Comparison of ENCODE assay signal across 9 cellular contexts in genomic region chr7:100492738-100493475, GRCh38. TPM values are rescaled to one million over a fixed set of nuclear protein-coding genes. Genes with fewer than 3 reads are reported as not detected.
A peak's percentile ranks its signal among the peaks of the same experiment; 100 is the strongest.
DNase-seq lines count a peak whose midpoint lies in the region; ATAC-seq, FAIRE-seq and TF ChIP-seq lines count a peak whose summit lies in the region.
"Had no signal": no experiment of that assay in that cellular context is flagged by ENCODE, and none has a peak within 500 bp of the region (broad histone marks: within the 10 kb centered on the region; RNA-seq: fewer than 3 reads in every experiment).

No MANE protein-coding gene starts in this region.

- POLR2A ChIA-PET in GM12878 (lab: Charles Lee): no interaction called here

- BruUV-seq in GM12878 (replicated peaks; lab: Mats Ljungman, UMichigan): no TSS peak

- H3K9me3 Mint-ChIP-seq in activated naive CD4-positive, alpha-beta T cell treated with anti-CD3 and anti-CD28 coated beads, Interleukin-2, amount 10 ng/mL, durations not matched to agents 7 days and 5 days: no peaks in the 10 kb centered on the region
- H3K9me3 Mint-ChIP-seq in type B pancreatic cell: no peaks in the 10 kb centered on the region

- no peak for ATAC-seq in GM12878
- no peak for ATAC-seq in lower lobe of right lung

- no peak for DNase-seq in activated naive CD4-positive, alpha-beta T cell treated with anti-CD3 and anti-CD28 coated beads, Interleukin-2, amount 10 ng/mL, durations not matched to agents 7 days and 5 days
- no peak for DNase-seq in activated naive CD4-positive, alpha-beta T cell treated with Interleukin-2 at 50 U/mL for 16 hours
- no peak for DNase-seq in GM12878 (ENCODE audit: low read depth, low spot score)
- DNase-seq in lower lobe of right lung: no peak
- no peak for DNase-seq in type B pancreatic cell (ENCODE audit: extremely low spot score, unreplicated experiment)
- no peak for DNase-seq in NCI-H1436 treated with DMSO at 0.1 percent for 48 hours (lab: John Stamatoyannopoulos, UW)
- DNase-seq in ACHN: no peak
- DNase-seq in hippocampal formation (lab: John Stamatoyannopoulos, UW): no peak
- DNase-seq: BE2C had no signal

- H3K27ac Mint-ChIP-seq in activated naive CD4-positive, alpha-beta T cell treated with anti-CD3 and anti-CD28 coated beads, Interleukin-2, amount 10 ng/mL, durations not matched to agents 7 days and 5 days: peak overlapping the region; percentile 16
- peak overlapping the region; percentile 51 for H3K27ac Mint-ChIP-seq in type B pancreatic cell

- CTCF ChIA-PET in activated naive CD4-positive, alpha-beta T cell treated with anti-CD3 and anti-CD28 coated beads, Interleukin-2, amount 10 ng/mL, durations not matched to agents 7 days and 5 days (lab: Charles Lee): interaction anchor here (1.2 to 3.4 kb wide), 7 partner anchors 10 to 72 kb away, joined by 3 to 12 read pairs (median 4); no protein-coding TSS in a partner anchor
- CTCF ChIA-PET in GM12878 (lab: Yijun Ruan, JAX): interaction anchor here (1.0 to 3.2 kb wide), 4 partner anchors 10 to 66 kb away, joined by 3 to 15 read pairs (median 8); partner anchors contain the start of gene NYAP1

- peak overlapping the region; percentile 59; the same call in 1 of the 2 replicates for H2AFZ ChIP-seq in GM12878 (ENCODE audit: control insufficient read depth, low read depth, low read length)

- no peak overlapping the region for H3K27ac ChIP-seq in GM12878 (ENCODE audit: control insufficient read depth, insufficient read depth)
- no peak overlapping the region for H3K27ac ChIP-seq in lower lobe of right lung

- no peaks in the 10 kb centered on the region for H3K9me3 ChIP-seq in GM12878 (replicated peaks; ENCODE audit: control insufficient read depth, insufficient read depth, low read length)
- no peaks in the 10 kb centered on the region for H3K9me3 ChIP-seq in lower lobe of right lung
- H3K9me3 ChIP-seq: BE2C had no signal

- TF ChIP-seq EP300 in GM12878 (IDR thresholded peaks at IDR 0.05; ENCODE audit: borderline replicate concordance in 1 of 2, control insufficient read depth in 1 of 2, low read depth in 2 of 2, low read length in 2 of 2): no peak

- peaks cover 22% of the 10 kb centered on the region for H3K4me1 Mint-ChIP-seq in activated naive CD4-positive, alpha-beta T cell treated with anti-CD3 and anti-CD28 coated beads, Interleukin-2, amount 10 ng/mL, durations not matched to agents 7 days and 5 days
- H3K4me1 Mint-ChIP-seq in type B pancreatic cell (ENCODE audit: unreplicated experiment): peaks cover 11% of the 10 kb centered on the region

- no peaks in the 10 kb centered on the region for H3K36me3 Mint-ChIP-seq in activated naive CD4-positive, alpha-beta T cell treated with anti-CD3 and anti-CD28 coated beads, Interleukin-2, amount 10 ng/mL, durations not matched to agents 7 days and 5 days
- no peaks in the 10 kb centered on the region for H3K36me3 Mint-ChIP-seq in type B pancreatic cell

- TF ChIP-seq CTCF in GM12878 (IDR thresholded peaks at IDR 0.05 in 2 of 3, conservative IDR thresholded peaks at IDR 0.05 in 1 of 3; ENCODE audit: control insufficient read depth in 2 of 3, extremely low read depth in 1 of 3, insufficient read depth in 1 of 3, low read depth in 3 of 3, low read length in 3 of 3): no peak
- no peak for TF ChIP-seq CTCF in lower lobe of right lung (IDR thresholded peaks at IDR 0.05)
- TF ChIP-seq CTCF in type B pancreatic cell (conservative IDR thresholded peaks at IDR 0.05): no peak

- no peaks in the 10 kb centered on the region for H4K20me1 ChIP-seq in GM12878 (ENCODE audit: control insufficient read depth, insufficient read depth)

- H3K4me3 ChIP-seq in GM12878 (peak overlapping the region; percentile 53), lower lobe of right lung (peak overlapping the region; percentile 49)

- H3K9ac ChIP-seq in GM12878 (ENCODE audit: control insufficient read depth, insufficient read depth, low read length): no peak overlapping the region; the same call in 1 of the 2 replicates

- TF ChIP-seq RAD21 in GM12878 (IDR thresholded peaks at IDR 0.05; ENCODE audit: insufficient read depth, low read depth, low read length): no peak

- no peaks in the 10 kb centered on the region for H3K36me3 ChIP-seq in GM12878 (ENCODE audit: control insufficient read depth in 2 of 2, insufficient read depth in 2 of 2, low read length in 1 of 2)
- no peaks in the 10 kb centered on the region for H3K36me3 ChIP-seq in lower lobe of right lung
- H3K36me3 ChIP-seq: BE2C had no signal

- H3K79me2 ChIP-seq in GM12878 (ENCODE audit: control insufficient read depth, insufficient read depth, low read length): no peaks in the 10 kb centered on the region

- H3K27me3 Mint-ChIP-seq in activated naive CD4-positive, alpha-beta T cell treated with anti-CD3 and anti-CD28 coated beads, Interleukin-2, amount 10 ng/mL, durations not matched to agents 7 days and 5 days: peaks cover 74% of the 10 kb centered on the region
- H3K27me3 Mint-ChIP-seq in type B pancreatic cell: no peaks in the 10 kb centered on the region

- SMC1A ChIA-PET in GM12878 (lab: Charles Lee; ENCODE audit: uncharacterized antibody, unreplicated experiment): interaction anchor here (1.1 to 2.8 kb wide), 3 partner anchors 10 to 69 kb away, joined by 3 to 14 read pairs (median 4); no protein-coding TSS in a partner anchor

- RAD21 ChIA-PET in GM12878 (lab: Charles Lee; ENCODE audit: unreplicated experiment): interaction anchor here (1.0 to 1.5 kb wide), 2 partner anchors 15 to 67 kb away, joined by 3 to 8 read pairs; no protein-coding TSS in a partner anchor

- 0 out of 2 replicates have a peak, but pooled peaks cover 4% of the 10 kb centered on the region for H3K4me1 ChIP-seq in GM12878 (ENCODE audit: control insufficient read depth, insufficient read depth, low read length)
- H3K4me1 ChIP-seq in lower lobe of right lung: peaks cover 14% of the 10 kb centered on the region

- no peak for FAIRE-seq in GM12878 (lab: Jason Lieb, UNC)

- 74% methylated on average over 5 of the region's 5 CpGs for WGBS in GM12878 (ENCODE audit: insufficient coverage, insufficient replicate concordance, low lambda C conversion rate, missing lambda C conversion rate)

- peak overlapping the region; percentile 86; the same call in 1 of the 2 replicates for H3K4me2 ChIP-seq in GM12878 (ENCODE audit: control insufficient read depth, insufficient read depth)

- H3K27me3 ChIP-seq in GM12878 (replicated peaks in 1 of 2; ENCODE audit: control insufficient read depth in 2 of 2, insufficient read depth in 2 of 2, low read length in 1 of 2) (no peaks in the 10 kb centered on the region), lower lobe of right lung (ENCODE audit: low read depth) (peaks cover 7% of the 10 kb centered on the region)
- H3K27me3 ChIP-seq: BE2C had no signal

- H3K4me3 Mint-ChIP-seq in activated naive CD4-positive, alpha-beta T cell treated with anti-CD3 and anti-CD28 coated beads, Interleukin-2, amount 10 ng/mL, durations not matched to agents 7 days and 5 days: peak overlapping the region; percentile 62
- peak overlapping the region; percentile 63 for H3K4me3 Mint-ChIP-seq in type B pancreatic cell

- in situ Hi-C loops in GM12878 (cut with MboI) (no loop called here), ACHN (cut with HindIII; ENCODE audit: low pct_ligation_motif_present, low pct_unique_long_range_greater_than_20kb, low sequenced_read_pairs) (no loop called here)

- TF ChIP-seq POLR2A in GM12878 (IDR thresholded peaks at IDR 0.05; ENCODE audit: low read depth, low read length): no peak

- intact Hi-C loops in GM12878 (cut with micrococcal nuclease; ENCODE audit: unreplicated experiment): no loop called here
- intact Hi-C loops in lower lobe of right lung (cut with DNase I): no loop called here

RNA-seq across cellular contexts. Expression of gene NYAP1, which starts 9.2 kb away (rescaled TPM):
- total RNA-seq in GM12878 (2013; cell fraction: nucleolus; rRNA removed): 0.10 TPM in 1 of 2 replicates, not detected in the other
- total RNA-seq in GM12878 (2014; rRNA removed) (0.05 and 0.06 TPM in 2 replicates), GM12878 (2014; rRNA removed; fragmentation: Illumina TruSeq; extraction: Trizol) (0.04 and 0.05 TPM in 2 replicates), GM12878 (2021) (0.15 and 0.19 TPM in 2 replicates), lower lobe of right lung (1.1 TPM), type B pancreatic cell (ENCODE audit: low replicate concordance) (2.1 and 6.3 TPM in 2 replicates)
- 0.07 TPM for polyA plus RNA-seq in GM12878 (2011; ENCODE audit: low read depth)
- polyA plus RNA-seq in GM12878 (2011; rRNA removed) (not detected in 2 replicates), GM12878 (2014; fragmentation: Illumina TruSeq; extraction: Trizol) (not detected in 2 replicates), GM12878 (2014; fragmentation: Nextera tagmentation; extraction: Ambion mirVana) (not detected), GM12878 (2014; rRNA removed) (0.28 and 0.49 TPM in 2 replicates), GM12878 (2016; fragmentation: Nextera tagmentation; extraction: Ambion mirVana) (not detected)
- not detected in 2 replicates for polyA plus RNA-seq in GM12878 (2011; cell fraction: cytosol; rRNA removed)
- polyA plus RNA-seq in GM12878 (2011; cell fraction: nucleus; rRNA removed): 0.10 and 0.12 TPM in 2 replicates
- polyA plus RNA-seq in GM12878 (2012): 0.17 and 0.23 TPM in 2 replicates
- polyA minus RNA-seq in GM12878 (2011; rRNA and poly(A)+ RNA removed): not detected in 2 replicates
- not detected in 2 replicates for polyA minus RNA-seq in GM12878 (2011; cell fraction: cytosol; rRNA and poly(A)+ RNA removed)
- polyA minus RNA-seq in GM12878 (2011; cell fraction: nucleus; rRNA and poly(A)+ RNA removed): not detected in 2 replicates

RNA-seq across cellular contexts. Expression of gene TSC22D4, which starts 13.9 kb away (rescaled TPM):
- 37.8 and 39.1 TPM in 2 replicates for total RNA-seq in GM12878 (2013; cell fraction: nucleolus; rRNA removed)
- total RNA-seq in GM12878 (2014; rRNA removed): 33.2 and 39.9 TPM in 2 replicates
- 11.7 and 16.2 TPM in 2 replicates for total RNA-seq in GM12878 (2014; rRNA removed; fragmentation: Illumina TruSeq; extraction: Trizol)
- 63.7 and 65.7 TPM in 2 replicates for total RNA-seq in GM12878 (2021)
- 18.1 TPM for polyA plus RNA-seq in GM12878 (2011; ENCODE audit: low read depth)
- 7.3 and 13.8 TPM in 2 replicates for polyA plus RNA-seq in GM12878 (2011; rRNA removed)
- 22.0 and 27.1 TPM in 2 replicates for polyA plus RNA-seq in GM12878 (2011; cell fraction: cytosol; rRNA removed)
- polyA plus RNA-seq in GM12878 (2011; cell fraction: nucleus; rRNA removed): 59.8 and 71.4 TPM in 2 replicates
- 51.5 and 56.1 TPM in 2 replicates for polyA plus RNA-seq in GM12878 (2012)
- polyA plus RNA-seq in GM12878 (2014; fragmentation: Illumina TruSeq; extraction: Trizol): 8.3 and 13.7 TPM in 2 replicates
- 1 to 10 TPM in 1 of 2 experiments, under 1 TPM in 1; 0.50 to 1.2 TPM for polyA plus RNA-seq in GM12878 (2014; fragmentation: Nextera tagmentation; extraction: Ambion mirVana)
- polyA plus RNA-seq in GM12878 (2014; rRNA removed): 47.8 and 55.6 TPM in 2 replicates
- 10 to 100 TPM; 32.6 to 33.3 TPM for polyA plus RNA-seq in GM12878 (2016; fragmentation: Nextera tagmentation; extraction: Ambion mirVana)
- polyA minus RNA-seq in GM12878 (2011; rRNA and poly(A)+ RNA removed): 8.7 and 22.5 TPM in 2 replicates
- polyA minus RNA-seq in GM12878 (2011; cell fraction: cytosol; rRNA and poly(A)+ RNA removed): 21.2 TPM in 2 replicates
- polyA minus RNA-seq in GM12878 (2011; cell fraction: nucleus; rRNA and poly(A)+ RNA removed): 11.8 and 19.4 TPM in 2 replicates
- total RNA-seq in lower lobe of right lung: 53.6 TPM
- 45.3 and 57.6 TPM in 2 replicates for total RNA-seq in type B pancreatic cell (ENCODE audit: low replicate concordance)

RNA-seq across cellular contexts. Expression of gene SPACDR, which starts 28.8 kb away (rescaled TPM):
- total RNA-seq in GM12878 (2013; cell fraction: nucleolus; rRNA removed): 4.9 and 5.0 TPM in 2 replicates
- 0.49 and 1.2 TPM in 2 replicates for total RNA-seq in GM12878 (2014; rRNA removed)
- 0.18 and 0.28 TPM in 2 replicates for total RNA-seq in GM12878 (2014; rRNA removed; fragmentation: Illumina TruSeq; extraction: Trizol)
- 1.1 and 1.5 TPM in 2 replicates for total RNA-seq in GM12878 (2021)
- 0.43 TPM for polyA plus RNA-seq in GM12878 (2011; ENCODE audit: low read depth)
- polyA plus RNA-seq in GM12878 (2011; rRNA removed): 0.65 and 0.81 TPM in 2 replicates
- 0.80 and 1.1 TPM in 2 replicates for polyA plus RNA-seq in GM12878 (2011; cell fraction: cytosol; rRNA removed)
- 4.4 and 5.2 TPM in 2 replicates for polyA plus RNA-seq in GM12878 (2011; cell fraction: nucleus; rRNA removed)
- 1.3 and 1.6 TPM in 2 replicates for polyA plus RNA-seq in GM12878 (2012)
- 0.56 TPM in 1 of 2 replicates, not detected in the other for polyA plus RNA-seq in GM12878 (2014; fragmentation: Illumina TruSeq; extraction: Trizol)
- under 1 TPM; 0.29 TPM for polyA plus RNA-seq in GM12878 (2014; fragmentation: Nextera tagmentation; extraction: Ambion mirVana)
- polyA plus RNA-seq in GM12878 (2014; rRNA removed): 0.78 and 1.2 TPM in 2 replicates
- under 1 TPM; 0.60 to 0.71 TPM for polyA plus RNA-seq in GM12878 (2016; fragmentation: Nextera tagmentation; extraction: Ambion mirVana)
- polyA minus RNA-seq in GM12878 (2011; rRNA and poly(A)+ RNA removed): 0.51 and 2.3 TPM in 2 replicates
- not detected in 2 replicates for polyA minus RNA-seq in GM12878 (2011; cell fraction: cytosol; rRNA and poly(A)+ RNA removed)
- 0.85 TPM in 1 of 2 replicates, not detected in the other for polyA minus RNA-seq in GM12878 (2011; cell fraction: nucleus; rRNA and poly(A)+ RNA removed)
- 1.7 TPM for total RNA-seq in lower lobe of right lung
- 1.4 and 2.8 TPM in 2 replicates for total RNA-seq in type B pancreatic cell (ENCODE audit: low replicate concordance)

RNA-seq across cellular contexts. Expression of gene AGFG2, which starts 46.1 kb away (rescaled TPM):
- total RNA-seq in GM12878 (2013; cell fraction: nucleolus; rRNA removed): 48.5 and 51.9 TPM in 2 replicates
- total RNA-seq in GM12878 (2014; rRNA removed): 47.8 and 60.3 TPM in 2 replicates
- total RNA-seq in GM12878 (2014; rRNA removed; fragmentation: Illumina TruSeq; extraction: Trizol): 14.9 and 18.0 TPM in 2 replicates
- 71.5 and 75.1 TPM in 2 replicates for total RNA-seq in GM12878 (2021)
- polyA plus RNA-seq in GM12878 (2011; ENCODE audit: low read depth): 7.2 TPM
- 10.2 and 24.2 TPM in 2 replicates for polyA plus RNA-seq in GM12878 (2011; rRNA removed)
- 25.0 and 44.5 TPM in 2 replicates for polyA plus RNA-seq in GM12878 (2011; cell fraction: cytosol; rRNA removed)
- 54.0 and 54.7 TPM in 2 replicates for polyA plus RNA-seq in GM12878 (2011; cell fraction: nucleus; rRNA removed)
- 25.3 and 36.4 TPM in 2 replicates for polyA plus RNA-seq in GM12878 (2012)
- polyA plus RNA-seq in GM12878 (2014; fragmentation: Illumina TruSeq; extraction: Trizol): 6.6 and 15.6 TPM in 2 replicates
- 1 to 10 TPM in 1 of 2 experiments, under 1 TPM in 1; 0.90 to 1.1 TPM for polyA plus RNA-seq in GM12878 (2014; fragmentation: Nextera tagmentation; extraction: Ambion mirVana)
- 47.0 and 50.2 TPM in 2 replicates for polyA plus RNA-seq in GM12878 (2014; rRNA removed)
- 10 to 100 TPM; 26.7 to 27.0 TPM for polyA plus RNA-seq in GM12878 (2016; fragmentation: Nextera tagmentation; extraction: Ambion mirVana)
- polyA minus RNA-seq in GM12878 (2011; rRNA and poly(A)+ RNA removed): 16.2 and 34.8 TPM in 2 replicates
- polyA minus RNA-seq in GM12878 (2011; cell fraction: cytosol; rRNA and poly(A)+ RNA removed): 16.7 and 18.5 TPM in 2 replicates
- 25.1 and 38.4 TPM in 2 replicates for polyA minus RNA-seq in GM12878 (2011; cell fraction: nucleus; rRNA and poly(A)+ RNA removed)
- total RNA-seq in lower lobe of right lung: 22.9 TPM
- 16.3 and 21.0 TPM in 2 replicates for total RNA-seq in type B pancreatic cell (ENCODE audit: low replicate concordance)

RNA-seq across cellular contexts. Expression of gene PPP1R35, which starts 56.6 kb away (rescaled TPM):
- 12.0 and 12.4 TPM in 2 replicates for total RNA-seq in GM12878 (2013; cell fraction: nucleolus; rRNA removed)
- 51.3 and 55.5 TPM in 2 replicates for total RNA-seq in GM12878 (2014; rRNA removed)
- total RNA-seq in GM12878 (2014; rRNA removed; fragmentation: Illumina TruSeq; extraction: Trizol): 14.1 and 19.6 TPM in 2 replicates
- total RNA-seq in GM12878 (2021): 58.1 and 61.0 TPM in 2 replicates
- polyA plus RNA-seq in GM12878 (2011; ENCODE audit: low read depth): 6.0 TPM
- 7.9 and 15.2 TPM in 2 replicates for polyA plus RNA-seq in GM12878 (2011; rRNA removed)
- polyA plus RNA-seq in GM12878 (2011; cell fraction: cytosol; rRNA removed): 19.4 and 34.8 TPM in 2 replicates
- 54.8 and 58.1 TPM in 2 replicates for polyA plus RNA-seq in GM12878 (2011; cell fraction: nucleus; rRNA removed)
- 31.2 and 32.0 TPM in 2 replicates for polyA plus RNA-seq in GM12878 (2012)
- 0.52 and 5.2 TPM in 2 replicates for polyA plus RNA-seq in GM12878 (2014; fragmentation: Illumina TruSeq; extraction: Trizol)
- 1 to 10 TPM; 1.8 to 9.9 TPM for polyA plus RNA-seq in GM12878 (2014; fragmentation: Nextera tagmentation; extraction: Ambion mirVana)
- polyA plus RNA-seq in GM12878 (2014; rRNA removed): 62.5 and 70.4 TPM in 2 replicates
- 10 to 100 TPM in 1 of 2 experiments, 1 to 10 TPM in 1; 4.0 to 56.3 TPM for polyA plus RNA-seq in GM12878 (2016; fragmentation: Nextera tagmentation; extraction: Ambion mirVana)
- 2.0 and 4.9 TPM in 2 replicates for polyA minus RNA-seq in GM12878 (2011; rRNA and poly(A)+ RNA removed)
- 6.9 and 9.5 TPM in 2 replicates for polyA minus RNA-seq in GM12878 (2011; cell fraction: cytosol; rRNA and poly(A)+ RNA removed)
- polyA minus RNA-seq in GM12878 (2011; cell fraction: nucleus; rRNA and poly(A)+ RNA removed): 5.9 and 9.7 TPM in 2 replicates
- total RNA-seq in lower lobe of right lung: 24.5 TPM
- 31.4 and 33.8 TPM in 2 replicates for total RNA-seq in type B pancreatic cell (ENCODE audit: low replicate concordance)
